In genomic region chr10:50596897-50597296, GRCh38 we compare ENCODE assay signal across 27 cellular contexts. TPM values are rescaled to one million over a fixed set of nuclear protein-coding genes. Genes with fewer than 3 reads are reported as not detected.
A peak's percentile ranks its signal among the peaks of the same experiment; 100 is the strongest.
DNase-seq lines count a peak whose midpoint lies in the region; ATAC-seq, FAIRE-seq and TF ChIP-seq lines count a peak whose summit lies in the region.
"Had no signal": no experiment of that assay in that cellular context is flagged by ENCODE, and none has a peak within 500 bp of the region (broad histone marks: within the 10 kb centered on the region; RNA-seq: fewer than 3 reads in every experiment).

No MANE protein-coding gene starts in this region.

- CTCF ChIA-PET in WTC11 (lab: Charles Lee), result interaction anchor here (0.6 kb wide), 1 partner anchor 36 kb away, joined by 3 read pairs; no protein-coding TSS in a partner anchor

- no peak overlapping the region for H3K4me3 ChIP-seq in pancreas
- H3K4me3 ChIP-seq: A549; BLaER1 treated with 17β-estradiol and CSF1 and Interleukin-3, amounts not matched to agents 10 nM and 100 nM; GM12878 had no signal

- peak overlapping the region in 2 of 4 donors; percentile 63 to 76 for H3K27ac ChIP-seq in pancreas
- H3K27ac ChIP-seq: 22Rv1; A549; BLaER1 treated with 17β-estradiol and CSF1 and Interleukin-3, amounts not matched to agents 10 nM and 100 nM; C4-2B had no signal

- no peaks in the 10 kb centered on the region for H3K9me3 Mint-ChIP-seq in WTC11
- peaks cover 15% of the 10 kb centered on the region for H3K9me3 Mint-ChIP-seq in glutamatergic neuron (ENCODE audit: unreplicated experiment)
- H3K9me3 Mint-ChIP-seq: CD4-positive, alpha-beta T cell; CD8-positive, alpha-beta T cell had no signal

- H3K27ac Mint-ChIP-seq in WTC11, result peak overlapping the region; percentile 18; the same call in 1 of the 2 replicates
- H3K27ac Mint-ChIP-seq in glutamatergic neuron (ENCODE audit: unreplicated experiment), result peak overlapping the region; percentile 75
- H3K27ac Mint-ChIP-seq: B cell; CD4-positive, alpha-beta T cell; CD8-positive, alpha-beta T cell had no signal

- H3K4me1 Mint-ChIP-seq in WTC11 (peaks cover 29% of the 10 kb centered on the region), glutamatergic neuron (ENCODE audit: low read depth, unreplicated experiment) (peaks cover 58% of the 10 kb centered on the region)

- ATAC-seq in WTC11 (no peak), pancreas (peak; percentile 33 to 67 (median 62))
- ATAC-seq: A549; CD8-positive, alpha-beta T cell; GM12878 had no signal

- POLR2A ChIA-PET in WTC11 (lab: Charles Lee), result no interaction called here

- H3K4me1 ChIP-seq in pancreas, result peaks cover 22 to 35% (median 34%) of the 10 kb centered on the region in 3 donors

- no peak for TF ChIP-seq CTCF in WTC11 (IDR thresholded peaks at IDR 0.05)
- TF ChIP-seq CTCF in glutamatergic neuron (IDR thresholded peaks at IDR 0.05; ENCODE audit: partially characterized antibody, unreplicated experiment), result no peak
- TF ChIP-seq CTCF in pancreas (IDR thresholded peaks at IDR 0.05), result no peak

- FAIRE-seq in GM19239 (lab: Jason Lieb, UNC) (peak; percentile 26), pancreas (lab: Jason Lieb, UNC) (no peak)
- FAIRE-seq: A549, GM12878, GM12892, GM18507 had no signal

- H3K4me3 Mint-ChIP-seq in WTC11 (no peak overlapping the region), glutamatergic neuron (ENCODE audit: unreplicated experiment) (no peak overlapping the region)
- H3K4me3 Mint-ChIP-seq: B cell; CD4-positive, alpha-beta T cell; CD8-positive, alpha-beta T cell had no signal

- no peak for DNase-seq in GM19239 (ENCODE audit: insufficient read length, low spot score)
- no peak for DNase-seq in WTC11 (ENCODE audit: low spot score)
- no peak for DNase-seq in glutamatergic neuron
- no peak for DNase-seq in pancreas
- no peak for DNase-seq in COLO668 (lab: John Stamatoyannopoulos, UW; ENCODE audit: unreplicated experiment)
- no peak for DNase-seq in NCI-H446 (lab: John Stamatoyannopoulos, UW)
- no peak for DNase-seq in OCI-M2 (lab: John Stamatoyannopoulos, UW; ENCODE audit: unreplicated experiment)
- DNase-seq in epidermal melanocyte (ENCODE audit: insufficient read length, low spot score), result no peak
- DNase-seq: AML-193; CD4-positive, alpha-beta T cell; CD8-positive, alpha-beta T cell; COR-L47; DMS 273 treated with DMSO at 0.1 percent for 48 hours; DMS153; DMS53; DMS79; DND-41; EL; GDM1 had no signal

- no peaks in the 10 kb centered on the region for H3K27me3 ChIP-seq in pancreas
- H3K27me3 ChIP-seq: BLaER1 treated with 17β-estradiol and CSF1 and Interleukin-3, amounts not matched to agents 10 nM and 100 nM had no signal

- 25 to 34% methylated on average over 3 of the region's 3 CpGs for WGBS in pancreas, 2 donors

- H3K36me3 Mint-ChIP-seq in WTC11, result no peaks in the 10 kb centered on the region
- H3K36me3 Mint-ChIP-seq in glutamatergic neuron (ENCODE audit: unreplicated experiment), result peaks cover 4% of the 10 kb centered on the region

- H3K9me3 ChIP-seq in pancreas, result no peaks in the 10 kb centered on the region
- H3K9me3 ChIP-seq: A549; BLaER1 treated with 17β-estradiol and CSF1 and Interleukin-3, amounts not matched to agents 10 nM and 100 nM had no signal

- H3K27me3 Mint-ChIP-seq in WTC11 (ENCODE audit: low read depth) (no peaks in the 10 kb centered on the region), glutamatergic neuron (ENCODE audit: unreplicated experiment) (peaks cover 14% of the 10 kb centered on the region)
- H3K27me3 Mint-ChIP-seq: B cell; CD4-positive, alpha-beta T cell had no signal

- intact Hi-C loops in pancreas (cut with DNase I), result no loop called here

- H3K36me3 ChIP-seq in pancreas, result no peaks in the 10 kb centered on the region
- H3K36me3 ChIP-seq: BLaER1 treated with 17β-estradiol and CSF1 and Interleukin-3, amounts not matched to agents 10 nM and 100 nM had no signal

TF ChIP-seq in WTC11, 78 proteins besides CTCF, POLR2A, EP300 and RAD21:
- TF ChIP-seq GTF2I (CRISPR knock-in tag; conservative IDR thresholded peaks at IDR 0.05) (no peak), ZNF416 (CRISPR knock-in tag; IDR thresholded peaks at IDR 0.05) (no peak), ATF1 (CRISPR knock-in tag; IDR thresholded peaks at IDR 0.05) (no peak), ZNF425 (CRISPR knock-in tag; conservative IDR thresholded peaks at IDR 0.05) (no peak), ZNF232 (CRISPR knock-in tag; IDR thresholded peaks at IDR 0.05) (no peak), OVOL2 (CRISPR knock-in tag; IDR thresholded peaks at IDR 0.05; ENCODE audit: borderline replicate concordance) (no peak), NFATC4 (CRISPR knock-in tag; IDR thresholded peaks at IDR 0.05) (no peak), RELA (CRISPR knock-in tag; IDR thresholded peaks at IDR 0.05; ENCODE audit: borderline replicate concordance) (no peak), IRF1 (CRISPR knock-in tag; IDR thresholded peaks at IDR 0.05) (no peak), ZNF317 (CRISPR knock-in tag; IDR thresholded peaks at IDR 0.05; ENCODE audit: borderline replicate concordance, low read depth) (no peak), FOXP1 (CRISPR knock-in tag; IDR thresholded peaks at IDR 0.05; ENCODE audit: borderline replicate concordance) (no peak), KAT7 (CRISPR knock-in tag; IDR thresholded peaks at IDR 0.05; ENCODE audit: borderline replicate concordance) (no peak), JUN (CRISPR knock-in tag; IDR thresholded peaks at IDR 0.05) (no peak), CDX4 (CRISPR knock-in tag; IDR thresholded peaks at IDR 0.05; ENCODE audit: borderline replicate concordance) (no peak), NFE2L1 (CRISPR knock-in tag; IDR thresholded peaks at IDR 0.05) (no peak), ZNF219 (CRISPR knock-in tag; IDR thresholded peaks at IDR 0.05; ENCODE audit: borderline replicate concordance) (no peak)

RNA-seq across cellular contexts. Expression of gene SGMS1, which starts 26.9 kb away (rescaled TPM):
- total RNA-seq in WTC11 (2021) (12.4 to 14.0 TPM (median 13.2 TPM) in 3 replicates), glutamatergic neuron (ENCODE audit: unreplicated experiment) (24.1 TPM), pancreas (10 to 100 TPM; 10.9 to 21.6 (median 14.4) TPM)
- 1 to 10 TPM; 4.8 to 7.4 TPM for polyA plus RNA-seq in pancreas
